1 cellular context compared by ENCODE assay signal in genomic region chr6:44201638-44202303, GRCh38.
TF ChIP-seq lines count a peak whose summit lies in the region.

No MANE protein-coding gene starts in this region.

TF ChIP-seq in H1, 55 proteins besides CTCF, POLR2A, EP300 and RAD21:
- no peak for TF ChIP-seq HDAC6 (IDR thresholded peaks at IDR 0.05; ENCODE audit: low read depth, low read length)
- TF ChIP-seq CBX8 (IDR thresholded peaks at IDR 0.05; ENCODE audit: borderline replicate concordance, low read depth, low read length) = no peak
